ENCODE assay signal across 2 cellular contexts in the genomic region with DNA sequence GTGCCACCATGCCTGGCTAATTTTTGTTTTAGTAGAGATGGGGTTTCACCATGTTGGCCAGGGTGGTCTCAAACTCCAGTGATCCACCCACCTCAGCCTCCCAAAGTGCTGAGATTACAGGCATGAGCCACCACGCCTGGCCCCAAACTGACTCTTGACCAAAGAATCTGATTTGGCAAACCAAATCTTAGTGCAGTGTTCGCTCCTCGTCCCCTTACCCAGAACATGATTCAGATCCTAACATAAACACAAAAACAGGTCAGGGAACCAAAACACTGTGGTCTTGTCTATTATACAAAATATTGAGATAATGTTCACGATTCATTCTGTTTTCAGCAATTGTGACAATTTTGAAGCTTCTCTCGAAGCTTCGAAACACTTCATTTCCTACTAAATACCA. TPM values are rescaled to one million over a fixed set of nuclear protein-coding genes. Genes with fewer than 3 reads are reported as not detected.
"Had no signal": no experiment of that assay in that cellular context is flagged by ENCODE, and none has a peak within 500 bp of the region (broad histone marks: within the 10 kb centered on the region; RNA-seq: fewer than 3 reads in every experiment).

No MANE protein-coding gene starts in this region.

RNA-seq across cellular contexts. Expression of gene CALR3, which starts 55.9 kb away (rescaled TPM):
- total RNA-seq: GM23248 had no signal
- polyA plus RNA-seq: GM23248, IgD-negative memory B cell had no signal
